12 cellular contexts compared by ENCODE assay signal in the genomic region with DNA sequence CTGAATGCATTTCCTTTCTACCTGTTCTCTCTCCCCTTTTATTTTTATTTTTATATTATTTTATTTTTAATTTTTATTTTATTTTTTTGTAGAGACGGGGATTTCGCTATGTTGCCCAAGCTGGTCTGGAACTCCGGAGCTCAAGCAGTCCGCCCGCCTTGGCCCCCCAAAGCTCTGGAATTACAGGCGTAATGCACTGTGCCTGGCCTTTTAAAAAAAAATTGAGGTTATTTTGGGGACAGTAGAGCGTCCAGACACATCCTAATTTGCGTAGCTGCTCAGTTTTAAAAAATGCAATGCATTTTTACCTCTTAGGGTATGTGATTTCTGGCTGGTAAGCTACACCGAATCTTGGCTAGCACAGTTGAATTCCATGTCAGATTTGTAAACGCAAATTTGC. TPM values are rescaled to one million over a fixed set of nuclear protein-coding genes. Genes with fewer than 3 reads are reported as not detected.
A peak's percentile ranks its signal among the peaks of the same experiment; 100 is the strongest.
DNase-seq lines count a peak whose midpoint lies in the region; ATAC-seq, FAIRE-seq and TF ChIP-seq lines count a peak whose summit lies in the region.
"Not testable (repeated sequence)": the region's sequence is repeated elsewhere in the genome, so short reads cannot be mapped to it uniquely, and the experiment has no call there.
"Had no signal": no experiment of that assay in that cellular context is flagged by ENCODE, and none has a peak within 500 bp of the region (broad histone marks: within the 10 kb centered on the region; RNA-seq: fewer than 3 reads in every experiment).

No MANE protein-coding gene starts in this region.

- not testable (repeated sequence) for H3K4me1 ChIP-seq in A549; H9 (ENCODE audit: insufficient read depth, low read length); Peyer's patch; right atrium auricular region

- H3K4ac ChIP-seq in H9 (ENCODE audit: low read depth, low read length), result not testable (repeated sequence)

- POLR2A ChIA-PET in A549 (lab: Yijun Ruan, JAX), result not testable (repeated sequence)

- intact Hi-C loops in dendritic cell treated with granulocyte-macrophage colony-stimulating factor and Interleukin-4, amounts not matched to agents 40 ng/mL and 50 ng/mL, for 4 days (cut with micrococcal nuclease), result not testable (repeated sequence)

- H3K23me2 ChIP-seq in H9 (ENCODE audit: insufficient read length, low read depth, low read length, poor library complexity, severe bottlenecking), result not testable (repeated sequence)

- not testable (repeated sequence) for TF ChIP-seq EP300 in A549 (IDR thresholded peaks at IDR 0.05)

- H2BK20ac ChIP-seq in H9 (ENCODE audit: low read depth, low read length, poor library complexity, severe bottlenecking), result not testable (repeated sequence)

- H3K27ac Mint-ChIP-seq in H9, nephron: not testable (repeated sequence)
- H3K27ac Mint-ChIP-seq in dendritic cell treated with granulocyte-macrophage colony-stimulating factor and Interleukin-4, amounts not matched to agents 40 ng/mL and 50 ng/mL, for 4 days, result peak overlapping the region; percentile 96

- H3K9me3 ChIP-seq in A549; H9 (ENCODE audit: control insufficient read depth, low read depth, low read length); Peyer's patch; right atrium auricular region: not testable (repeated sequence)

- not testable (repeated sequence) for H3K4me1 Mint-ChIP-seq in H9, nephron
- peaks cover 17% of the 10 kb centered on the region for H3K4me1 Mint-ChIP-seq in dendritic cell treated with granulocyte-macrophage colony-stimulating factor and Interleukin-4, amounts not matched to agents 40 ng/mL and 50 ng/mL, for 4 days (ENCODE audit: low read depth)

- not testable (repeated sequence) for TF ChIP-seq CTCF in A549 (IDR thresholded peaks at IDR 0.05); H9 (conservative IDR thresholded peaks at IDR 0.05); Peyer's patch (IDR thresholded peaks at IDR 0.05); right atrium auricular region (IDR thresholded peaks at IDR 0.05); nephron (IDR thresholded peaks at IDR 0.05; ENCODE audit: unreplicated experiment in 3 of 3)

- not testable (repeated sequence) for H3K18ac ChIP-seq in H9 (ENCODE audit: insufficient read length, low read depth, low read length)

- 20% methylated on average over 10 of the region's 10 CpGs for WGBS in A549 (ENCODE audit: missing lambda C conversion rate)
- WGBS in H9 (ENCODE audit: extremely low coverage, insufficient read length, low lambda C conversion rate), result no CpG with 5 or more reads among the region's 10 CpGs

- H3K4me2 ChIP-seq in A549 (peak overlapping the region; percentile 86), H9 (ENCODE audit: insufficient read depth, insufficient read length, low read length) (peak overlapping the region; percentile 40)

- not testable (repeated sequence) for H2BK12ac ChIP-seq in H9 (ENCODE audit: insufficient read length, low read depth, low read length)

- H3K4me3 Mint-ChIP-seq in H9 (peak overlapping the region; percentile 56 to 71), nephron (peak overlapping the region; percentile 48 to 69 (median 56))
- H3K4me3 Mint-ChIP-seq in dendritic cell treated with granulocyte-macrophage colony-stimulating factor and Interleukin-4, amounts not matched to agents 40 ng/mL and 50 ng/mL, for 4 days, result not testable (repeated sequence)

- H3K4me3 ChIP-seq in A549 (peak overlapping the region; percentile 58), Peyer's patch (peak overlapping the region in 3 of 4 donors; percentile 12 to 71 (median 37)), right atrium auricular region (peak overlapping the region; percentile 25 to 66)

- FAIRE-seq in A549 (lab: Jason Lieb, UNC), result not testable (repeated sequence)

- H2AK5ac ChIP-seq in H9 (ENCODE audit: insufficient read length, low read length), result not testable (repeated sequence)

- H3K23ac ChIP-seq in H9 (ENCODE audit: insufficient read length, low read depth, low read length), result not testable (repeated sequence)

- CTCF ChIA-PET in A549 (lab: Yijun Ruan, JAX), result not testable (repeated sequence)

- DNase-seq in A549 (ENCODE audit: low read depth in 1 of 2, low spot score in 1 of 2); H9; right atrium auricular region (ENCODE audit: low spot score): not testable (repeated sequence)
- peak in 1 of 3 donors; percentile 46 for DNase-seq in Peyer's patch
- peak; percentile 62 for DNase-seq in activated effector memory CD4-positive, alpha-beta T cell treated with anti-CD3 and anti-CD28 coated beads, Interleukin-2, amount 50 U/mL, for 16 hours
- DNase-seq in stimulated activated CD4-positive, alpha-beta T cell treated with anti-CD3 and anti-CD28 coated beads, Interleukin-15, amount 100 ng/mL, for 24 hours, result peak; percentile 4

- not testable (repeated sequence) for ATAC-seq in A549

- H4K91ac ChIP-seq in H9 (ENCODE audit: insufficient read length, low read depth, low read length), result not testable (repeated sequence)

- H3K27me3 Mint-ChIP-seq in H9 (ENCODE audit: low read depth); dendritic cell treated with granulocyte-macrophage colony-stimulating factor and Interleukin-4, amounts not matched to agents 40 ng/mL and 50 ng/mL, for 4 days; nephron (ENCODE audit: low read depth): not testable (repeated sequence)

- not testable (repeated sequence) for TF ChIP-seq RAD21 in A549 (conservative IDR thresholded peaks at IDR 0.05 in 1 of 2, IDR thresholded peaks at IDR 0.05 in 1 of 2)

- H3K79me1 ChIP-seq in H9 (ENCODE audit: insufficient read depth, low read depth, low read length, poor library complexity, severe bottlenecking), result not testable (repeated sequence)

- not testable (repeated sequence) for H3K56ac ChIP-seq in H9 (ENCODE audit: insufficient read length, low read depth, low read length)

- not testable (repeated sequence) for H2BK15ac ChIP-seq in H9 (ENCODE audit: low read depth, low read length)

- H3K79me2 ChIP-seq in H9 (ENCODE audit: insufficient read depth, low read length), result not testable (repeated sequence)

- H3K9ac ChIP-seq in H9 (ENCODE audit: extremely low read depth, insufficient read length, low read length), result not testable (repeated sequence)

- H3K27me3 ChIP-seq in H9 (ENCODE audit: insufficient read depth, low read length); Peyer's patch; right atrium auricular region: not testable (repeated sequence)

- not testable (repeated sequence) for H3K9me3 Mint-ChIP-seq in H9; dendritic cell treated with granulocyte-macrophage colony-stimulating factor and Interleukin-4, amounts not matched to agents 40 ng/mL and 50 ng/mL, for 4 days; nephron

- not testable (repeated sequence) for H3K36me3 Mint-ChIP-seq in H9 (ENCODE audit: insufficient read depth in 1 of 3, low read depth in 3 of 3); nephron (ENCODE audit: low read depth)
- H3K36me3 Mint-ChIP-seq in dendritic cell treated with granulocyte-macrophage colony-stimulating factor and Interleukin-4, amounts not matched to agents 40 ng/mL and 50 ng/mL, for 4 days (ENCODE audit: low read depth), result peaks cover 13% of the 10 kb centered on the region

- not testable (repeated sequence) for H4K5ac ChIP-seq in H9 (ENCODE audit: insufficient read length, low read depth, low read length)

- H3K14ac ChIP-seq in H9 (ENCODE audit: insufficient read depth, low read length), result not testable (repeated sequence)

- not testable (repeated sequence) for H4K20me1 ChIP-seq in H9 (ENCODE audit: control insufficient read depth, insufficient read depth, insufficient read length)

- H4K8ac ChIP-seq in H9 (replicated peaks; ENCODE audit: insufficient read length, low read depth, low read length), result not testable (repeated sequence)

- not testable (repeated sequence) for H3T11ph ChIP-seq in H9 (ENCODE audit: low read length)

- not testable (repeated sequence) for H2AFZ ChIP-seq in H9 (ENCODE audit: low read length)

- not testable (repeated sequence) for H2BK5ac ChIP-seq in H9 (ENCODE audit: insufficient read length, low read length)

- H3K27ac ChIP-seq in A549, result peak overlapping the region; percentile 80 to 85
- not testable (repeated sequence) for H3K27ac ChIP-seq in H9 (ENCODE audit: insufficient read length, low read depth, low read length); Peyer's patch
- peak overlapping the region in 1 of 2 donors; percentile 91 for H3K27ac ChIP-seq in right atrium auricular region

- not testable (repeated sequence) for H2BK120ac ChIP-seq in H9 (ENCODE audit: low read depth, low read length, poor library complexity, severe bottlenecking)

- not testable (repeated sequence) for H3K36me3 ChIP-seq in Peyer's patch, right atrium auricular region

- not testable (repeated sequence) for TF ChIP-seq POLR2A in A549 (IDR thresholded peaks at IDR 0.05; ENCODE audit: low read length); Peyer's patch (IDR thresholded peaks at IDR 0.05)

RNA-seq across cellular contexts. Expression of a gene that starts 23.1 kb away (rescaled TPM):
- not detected in 2 replicates for polyA plus RNA-seq in A549 (2011; rRNA removed)
- not detected in 2 replicates for polyA plus RNA-seq in A549 (2012; cell fraction: cytosol; rRNA removed)
- polyA plus RNA-seq in A549 (2012; cell fraction: nucleus; rRNA removed), result 0.07 TPM in 1 of 2 replicates, not detected in the other
- polyA plus RNA-seq in A549 (2017; fragmentation: RNase III; extraction: RNeasy Plus Mini Kit Qiagen cat#74134 plus additional on column Dnase treatment), result not detected in 3 replicates
- not detected in 2 replicates for polyA minus RNA-seq in A549 (2011; rRNA and poly(A)+ RNA removed)
- not detected in 2 replicates for total RNA-seq in H9 (2021)
- not detected for total RNA-seq in Peyer's patch
- not detected for total RNA-seq in right atrium auricular region
- total RNA-seq: A172, cardiac septum, omental fat pad had no signal
- polyA plus RNA-seq: esophagus had no signal

RNA-seq across cellular contexts. Expression of a gene that starts 37.2 kb away (rescaled TPM):
- polyA plus RNA-seq in A549 (2011; rRNA removed), result 0.21 TPM in 1 of 2 replicates, not detected in the other
- polyA plus RNA-seq in A549 (2012; cell fraction: cytosol; rRNA removed), result 0.09 TPM in 1 of 2 replicates, not detected in the other
- polyA plus RNA-seq in A549 (2012; cell fraction: nucleus; rRNA removed), result 1.4 and 2.1 TPM in 2 replicates
- 0.38 to 0.76 TPM (median 0.62 TPM) in 3 replicates for polyA plus RNA-seq in A549 (2017; fragmentation: RNase III; extraction: RNeasy Plus Mini Kit Qiagen cat#74134 plus additional on column Dnase treatment)
- not detected in 2 replicates for polyA minus RNA-seq in A549 (2011; rRNA and poly(A)+ RNA removed)
- total RNA-seq in H9 (2021), result 0.26 TPM in 1 of 2 replicates, not detected in the other
- total RNA-seq in Peyer's patch, result 1 to 10 TPM in 3 of 4 donors, not detected in 1; 1.8 to 3.2 (median 1.9) TPM
- not detected for total RNA-seq in right atrium auricular region
- total RNA-seq: A172 had no signal

RNA-seq across cellular contexts. Expression of a gene that starts 51.2 kb away (rescaled TPM):
- polyA plus RNA-seq in A549 (2011; rRNA removed), result not detected in 2 replicates
- not detected in 2 replicates for polyA plus RNA-seq in A549 (2012; cell fraction: cytosol; rRNA removed)
- not detected in 2 replicates for polyA plus RNA-seq in A549 (2012; cell fraction: nucleus; rRNA removed)
- polyA plus RNA-seq in A549 (2017; fragmentation: RNase III; extraction: RNeasy Plus Mini Kit Qiagen cat#74134 plus additional on column Dnase treatment), result not detected in 3 replicates
- not detected in 2 replicates for polyA minus RNA-seq in A549 (2011; rRNA and poly(A)+ RNA removed)
- not detected in 2 replicates for total RNA-seq in H9 (2021)
- total RNA-seq in Peyer's patch, result not detected
- not detected for total RNA-seq in right atrium auricular region
- total RNA-seq: A172, cardiac septum, omental fat pad had no signal
- polyA plus RNA-seq: esophagus had no signal
